Comparison of ENCODE assay signal across 16 cellular contexts in genomic region chr1:9440763-9441194, GRCh38.
DNase-seq lines count a peak whose midpoint lies in the region; ATAC-seq and TF ChIP-seq lines count a peak whose summit lies in the region.
"Had no signal": no experiment of that assay in that cellular context is flagged by ENCODE, and none has a peak within 500 bp of the region (broad histone marks: within the 10 kb centered on the region; RNA-seq: fewer than 3 reads in every experiment).

No MANE protein-coding gene starts in this region.

- H3K27ac ChIP-seq in right cardiac atrium (ENCODE audit: low read length): peak overlapping the region; percentile 87
- H3K27ac ChIP-seq: BLaER1 had no signal

- H3K4me3 Mint-ChIP-seq in chondrocyte (ENCODE audit: unreplicated experiment): peak overlapping the region; percentile 8
- no peak overlapping the region for H3K4me3 Mint-ChIP-seq in osteocyte (ENCODE audit: unreplicated experiment)
- H3K4me3 Mint-ChIP-seq in type B pancreatic cell: no peak overlapping the region
- no peak overlapping the region for H3K4me3 Mint-ChIP-seq in effector memory CD8-positive, alpha-beta T cell
- H3K4me3 Mint-ChIP-seq: activated CD8-positive, alpha-beta T cell treated with anti-CD3 and anti-CD28 coated beads, Interleukin-2, amount 10 ng/mL, durations not matched to agents 7 days and 5 days; natural killer cell had no signal

- H3K27me3 ChIP-seq in right cardiac atrium (ENCODE audit: control insufficient read depth, insufficient read depth): no peaks in the 10 kb centered on the region
- H3K27me3 ChIP-seq: BLaER1 had no signal

- H3K9me3 Mint-ChIP-seq in chondrocyte (ENCODE audit: low read depth) (no peaks in the 10 kb centered on the region), osteocyte (ENCODE audit: unreplicated experiment) (no peaks in the 10 kb centered on the region), type B pancreatic cell (no peaks in the 10 kb centered on the region)
- no peaks in the 10 kb centered on the region for H3K9me3 Mint-ChIP-seq in effector memory CD8-positive, alpha-beta T cell
- H3K9me3 Mint-ChIP-seq: activated T-helper 2 cell treated with anti-CD3 and anti-CD28 coated beads, Interferon-gamma antibody, Interleukin-2, Interleukin-4, amounts not matched to agents 10 μg/mL and 5 μg/mL and 100 μg/mL, durations not matched to agents 14 hours and 24 hours and 36 hours; natural killer cell had no signal

- in situ Hi-C loops in G401 (cut with HindIII; ENCODE audit: low sequenced_read_pairs): no loop called here

- 60% methylated on average over 3 of the region's 3 CpGs for WGBS in right cardiac atrium

- no peaks in the 10 kb centered on the region for H3K9me3 ChIP-seq in right cardiac atrium (ENCODE audit: control insufficient read depth, low read length)
- H3K9me3 ChIP-seq: BLaER1 had no signal

- ATAC-seq in right cardiac atrium: peak; percentile 67
- ATAC-seq in effector memory CD8-positive, alpha-beta T cell (replicated peaks): no peak
- ATAC-seq: activated CD8-positive, alpha-beta T cell treated with anti-CD3 and anti-CD28 coated beads, Interleukin-2, amount 10 ng/mL, durations not matched to agents 7 days and 5 days; natural killer cell; stimulated activated naive CD8-positive, alpha-beta T cell treated with anti-CD3 and anti-CD28 coated beads, Interleukin-15, Interleukin-2, amounts not matched to agents 100 U/mL and 50 U/mL, for 24 hours had no signal

- TF ChIP-seq CTCF in chondrocyte (IDR thresholded peaks at IDR 0.05): no peak
- no peak for TF ChIP-seq CTCF in osteocyte (IDR thresholded peaks at IDR 0.05)
- TF ChIP-seq CTCF in type B pancreatic cell (conservative IDR thresholded peaks at IDR 0.05): no peak

- H3K27me3 Mint-ChIP-seq in chondrocyte (ENCODE audit: low read depth): no peaks in the 10 kb centered on the region
- H3K27me3 Mint-ChIP-seq in osteocyte (ENCODE audit: unreplicated experiment): no peaks in the 10 kb centered on the region
- H3K27me3 Mint-ChIP-seq in type B pancreatic cell: no peaks in the 10 kb centered on the region
- H3K27me3 Mint-ChIP-seq in effector memory CD8-positive, alpha-beta T cell: peaks cover 46 to 67% of the 10 kb centered on the region in 2 donors

- H3K27ac Mint-ChIP-seq in chondrocyte (ENCODE audit: unreplicated experiment) (peak overlapping the region; percentile 99), osteocyte (ENCODE audit: unreplicated experiment) (peak overlapping the region; percentile 99), type B pancreatic cell (peak overlapping the region; percentile 1)
- H3K27ac Mint-ChIP-seq in effector memory CD8-positive, alpha-beta T cell: no peak overlapping the region
- H3K27ac Mint-ChIP-seq: activated CD8-positive, alpha-beta T cell treated with anti-CD3 and anti-CD28 coated beads, Interleukin-2, amount 10 ng/mL, durations not matched to agents 7 days and 5 days; activated T-helper 2 cell treated with anti-CD3 and anti-CD28 coated beads, Interferon-gamma antibody, Interleukin-2, Interleukin-4, amounts not matched to agents 10 μg/mL and 5 μg/mL and 100 μg/mL, durations not matched to agents 14 hours and 24 hours and 36 hours; natural killer cell had no signal

- DNase-seq in chondrocyte (ENCODE audit: low spot score) (no peak), right cardiac atrium (peak; percentile 44 to 78 (median 76)), osteocyte (ENCODE audit: extremely low spot score, unreplicated experiment) (no peak), type B pancreatic cell (ENCODE audit: extremely low spot score, unreplicated experiment) (no peak), DMS153 treated with DMSO at 0.1 percent for 48 hours (lab: John Stamatoyannopoulos, UW; ENCODE audit: unreplicated experiment) (no peak), G401 (ENCODE audit: low spot score) (no peak)
- DNase-seq in effector memory CD8-positive, alpha-beta T cell: no peak
- DNase-seq in activated T-cell treated with anti-CD3 and anti-CD28 coated beads, Interleukin-2, amount 50 U/mL, for 1 hour: no peak
- DNase-seq: activated CD8-positive, alpha-beta T cell treated with anti-CD3 and anti-CD28 coated beads, Interleukin-2, amount 10 ng/mL, durations not matched to agents 7 days and 5 days; effector memory CD4-positive, alpha-beta T cell; natural killer cell; NCI-H1694 treated with DMSO at 0.1 percent for 48 hours; stimulated activated naive CD8-positive, alpha-beta T cell treated with anti-CD3 and anti-CD28 coated beads, Interleukin-15, Interleukin-2, amounts not matched to agents 100 U/mL and 50 U/mL, for 24 hours had no signal

- H3K4me3 ChIP-seq in right cardiac atrium (ENCODE audit: low read length): no peak overlapping the region
- H3K4me3 ChIP-seq: BLaER1, skin epidermis had no signal

- intact Hi-C loops in right cardiac atrium (cut with DNase I): loop anchor here in 1 of 4 donors (5.0 kb wide), 1 partner anchor 48 kb away; no protein-coding TSS in a partner anchor

- H3K36me3 Mint-ChIP-seq in chondrocyte (ENCODE audit: low read depth): no peaks in the 10 kb centered on the region
- H3K36me3 Mint-ChIP-seq in osteocyte (ENCODE audit: unreplicated experiment): no peaks in the 10 kb centered on the region
- no peaks in the 10 kb centered on the region for H3K36me3 Mint-ChIP-seq in type B pancreatic cell
- no peaks in the 10 kb centered on the region for H3K36me3 Mint-ChIP-seq in effector memory CD8-positive, alpha-beta T cell (ENCODE audit: insufficient read depth)
- H3K36me3 Mint-ChIP-seq: natural killer cell had no signal

- H3K4me1 ChIP-seq in right cardiac atrium (ENCODE audit: control insufficient read depth, insufficient read depth, low read length): peaks cover 8% of the 10 kb centered on the region

- H3K4me1 Mint-ChIP-seq in chondrocyte (ENCODE audit: low read depth): peaks cover 88% of the 10 kb centered on the region
- H3K4me1 Mint-ChIP-seq in osteocyte (ENCODE audit: unreplicated experiment): peaks cover 80% of the 10 kb centered on the region
- H3K4me1 Mint-ChIP-seq in type B pancreatic cell (ENCODE audit: unreplicated experiment): peaks cover 51% of the 10 kb centered on the region
- no peaks in the 10 kb centered on the region for H3K4me1 Mint-ChIP-seq in effector memory CD8-positive, alpha-beta T cell (ENCODE audit: low read depth in 2 of 2)
- H3K4me1 Mint-ChIP-seq: natural killer cell had no signal

Comparison
In these comparisons a context has a peak if more than half of its experiments do, and no peak if none do; other contexts are left out.
1. DNase-seq: peak in right cardiac atrium (3 of 3); none in chondrocyte (single experiment), osteocyte (single experiment), type B pancreatic cell (single experiment), DMS153 treated with DMSO at 0.1 percent for 48 hours (single experiment), G401 (single experiment), effector memory CD8-positive, alpha-beta T cell (0 of 3) and activated T-cell treated with anti-CD3 and anti-CD28 coated beads, Interleukin-2, amount 50 U/mL, for 1 hour (single experiment).
2. H3K27ac Mint-ChIP-seq: peak in chondrocyte (single experiment), osteocyte (single experiment) and type B pancreatic cell (single experiment); none in effector memory CD8-positive, alpha-beta T cell (0 of 2).